Comparison of ENCODE assay signal across 8 cellular contexts in genomic region chr6:137044366-137045220, GRCh38. TPM values are rescaled to one million over a fixed set of nuclear protein-coding genes. Genes with fewer than 3 reads are reported as not detected.
DNase-seq lines count a peak whose midpoint lies in the region; ATAC-seq and TF ChIP-seq lines count a peak whose summit lies in the region.

A gene with protein sequence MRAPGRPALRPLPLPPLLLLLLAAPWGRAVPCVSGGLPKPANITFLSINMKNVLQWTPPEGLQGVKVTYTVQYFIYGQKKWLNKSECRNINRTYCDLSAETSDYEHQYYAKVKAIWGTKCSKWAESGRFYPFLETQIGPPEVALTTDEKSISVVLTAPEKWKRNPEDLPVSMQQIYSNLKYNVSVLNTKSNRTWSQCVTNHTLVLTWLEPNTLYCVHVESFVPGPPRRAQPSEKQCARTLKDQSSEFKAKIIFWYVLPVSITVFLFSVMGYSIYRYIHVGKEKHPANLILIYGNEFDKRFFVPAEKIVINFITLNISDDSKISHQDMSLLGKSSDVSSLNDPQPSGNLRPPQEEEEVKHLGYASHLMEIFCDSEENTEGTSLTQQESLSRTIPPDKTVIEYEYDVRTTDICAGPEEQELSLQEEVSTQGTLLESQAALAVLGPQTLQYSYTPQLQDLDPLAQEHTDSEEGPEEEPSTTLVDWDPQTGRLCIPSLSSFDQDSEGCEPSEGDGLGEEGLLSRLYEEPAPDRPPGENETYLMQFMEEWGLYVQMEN (minus strand): TSS chr6:137044965. CDS start chr6:137044728, 237 bp downstream.

- H3K14ac ChIP-seq in mesenchymal stem cell (ENCODE audit: low read length in 2 of 2): no peak within 1 kb of the TSS

- H3K4me2 ChIP-seq in mesenchymal stem cell (ENCODE audit: low read length, poor library complexity, severe bottlenecking): peak within 1 kb of the TSS; percentile 100

- peak within 1 kb of the TSS in 1 of 2 experiments; percentile 72 for H2BK12ac ChIP-seq in mesenchymal stem cell (ENCODE audit: low read length in 2 of 2)

- DNase-seq in Right ventricle myocardium inferior (ENCODE audit: missing footprints) (peak; percentile 74), cardiac septum (ENCODE audit: low spot score) (no peak), RWPE1 (ENCODE audit: low spot score) (peak; percentile 34), endothelial cell (ENCODE audit: low spot score) (peak; percentile 18), mesenchymal stem cell (peak; percentile 35), upper lobe of left lung (peak; percentile 32 to 90), dedifferentiated amniotic fluid mesenchymal stem cell (ENCODE audit: extremely low spot score) (no peak)

- no peak within 1 kb of the TSS for H2BK5ac ChIP-seq in mesenchymal stem cell (ENCODE audit: low read depth, low read length, poor library complexity, severe bottlenecking)

- peak within 1 kb of the TSS in 1 of 2 experiments; percentile 51 for H3K4ac ChIP-seq in mesenchymal stem cell (ENCODE audit: low read depth in 1 of 2, low read length in 2 of 2)

- H3K27ac ChIP-seq in RWPE1: no peak within 1 kb of the TSS
- H3K27ac ChIP-seq in mesenchymal stem cell (ENCODE audit: low read length, poor library complexity, severe bottlenecking): no peak within 1 kb of the TSS
- peak within 1 kb of the TSS; percentile 74 to 83 (median 78) for H3K27ac ChIP-seq in upper lobe of left lung

- no peak for TF ChIP-seq EP300 in upper lobe of left lung (IDR thresholded peaks at IDR 0.05)

- intact Hi-C loops in Right ventricle myocardium inferior (cut with DNase I) (no loop called here), cardiac septum (cut with DNase I) (no loop called here)

- H3K4me3 Mint-ChIP-seq in endothelial cell (ENCODE audit: unreplicated experiment): peak within 1 kb of the TSS; percentile 85

- H3K27ac Mint-ChIP-seq in endothelial cell (ENCODE audit: unreplicated experiment): peak within 1 kb of the TSS; percentile 20

- H4K91ac ChIP-seq in mesenchymal stem cell (ENCODE audit: low read length): peak within 1 kb of the TSS; percentile 34

- peaks cover 3% of the 10 kb centered on the region for H3K36me3 Mint-ChIP-seq in endothelial cell (ENCODE audit: low read depth, unreplicated experiment)

- 15% methylated on average over 73 of the region's 83 CpGs for WGBS in mesenchymal stem cell
- whole genome bisulfite sequencing in upper lobe of left lung, 2 donors: 12 to 85% methylated on average over 8 to 80 of the region's 83 CpGs

- H4K8ac ChIP-seq in mesenchymal stem cell (ENCODE audit: low read length): peak within 1 kb of the TSS; percentile 69

- no peaks in the 10 kb centered on the region for H3K79me1 ChIP-seq in mesenchymal stem cell (replicated peaks; ENCODE audit: low read length, poor library complexity, severe bottlenecking)

- H3K4me1 Mint-ChIP-seq in endothelial cell (ENCODE audit: unreplicated experiment): peaks cover 3% of the 10 kb centered on the region

- H3K27me3 ChIP-seq in mesenchymal stem cell (ENCODE audit: control insufficient read depth in 1 of 2, insufficient read depth in 1 of 2, low read length in 2 of 2) (peaks cover 0 to 31% of the 10 kb centered on the region in 2 experiments), upper lobe of left lung (peaks cover 0 to 9% (median 3%) of the 10 kb centered on the region in 4 donors)

- peak in 2 of 4 donors; percentile 46 to 62 for TF ChIP-seq POLR2A in upper lobe of left lung (IDR thresholded peaks at IDR 0.05)

- ATAC-seq in Right ventricle myocardium inferior (peak; percentile 68), upper lobe of left lung (ENCODE audit: low FRiP score in 2 of 2) (peak; percentile 65 to 71), HG02938 (IDR thresholded peaks at IDR 0.05; ENCODE audit: unreplicated experiment) (no peak)

- peak within 1 kb of the TSS in 1 of 2 experiments; percentile 27 for H3K23ac ChIP-seq in mesenchymal stem cell (ENCODE audit: low read length in 2 of 2)

- H2AK5ac ChIP-seq in mesenchymal stem cell (ENCODE audit: low read length, severe bottlenecking): no peak within 1 kb of the TSS

- peaks cover 4% of the 10 kb centered on the region for H3K9me3 Mint-ChIP-seq in endothelial cell (ENCODE audit: unreplicated experiment)

- H3K36me3 ChIP-seq in mesenchymal stem cell (ENCODE audit: control insufficient read depth in 1 of 2, insufficient read depth in 2 of 2, low read depth in 1 of 2, low read length in 2 of 2) (no peaks in the 10 kb centered on the region), upper lobe of left lung (no peaks in the 10 kb centered on the region)

- CTCF ChIA-PET in RWPE1 (lab: Yijun Ruan, JAX): interaction anchor here (0.6 to 1.9 kb wide), 3 partner anchors 31 to 201 kb away, joined by 3 to 7 read pairs (median 4); no protein-coding TSS in a partner anchor

- peak within 1 kb of the TSS; percentile 44 for H2AFZ ChIP-seq in mesenchymal stem cell (ENCODE audit: low read depth, low read length)

- H3K9ac ChIP-seq in mesenchymal stem cell (ENCODE audit: low read length): peak within 1 kb of the TSS; percentile 86

- TF ChIP-seq CTCF in RWPE1 (conservative IDR thresholded peaks at IDR 0.05; ENCODE audit: low read depth): no peak
- no peak for TF ChIP-seq CTCF in endothelial cell (IDR thresholded peaks at IDR 0.05; ENCODE audit: unreplicated experiment)
- TF ChIP-seq CTCF in upper lobe of left lung (IDR thresholded peaks at IDR 0.05): peak in 4 of 6 experiments; percentile 22 to 59 (median 34)

- peak within 1 kb of the TSS; percentile 97 for H2BK15ac ChIP-seq in mesenchymal stem cell (ENCODE audit: low read depth, poor library complexity, severe bottlenecking)

- H3K9me3 ChIP-seq in mesenchymal stem cell (ENCODE audit: control insufficient read depth, low read length): no peaks in the 10 kb centered on the region
- H3K9me3 ChIP-seq in upper lobe of left lung: no peaks in the 10 kb centered on the region

- H3K18ac ChIP-seq in mesenchymal stem cell (ENCODE audit: low read depth in 1 of 2, low read length in 2 of 2): peak within 1 kb of the TSS; percentile 74 to 77

- POLR2A ChIA-PET in RWPE1 (lab: Yijun Ruan, JAX; ENCODE audit: low non-redundant PET): interaction anchor here (0.6 to 0.7 kb wide), 2 partner anchors 34 to 164 kb away, joined by 3 to 9 read pairs; no protein-coding TSS in a partner anchor

- peaks cover 8% of the 10 kb centered on the region for H3K27me3 Mint-ChIP-seq in endothelial cell (ENCODE audit: unreplicated experiment)

- peak within 1 kb of the TSS; percentile 73 for H2BK120ac ChIP-seq in mesenchymal stem cell (ENCODE audit: low read depth, low read length)

- H3K4me1 ChIP-seq in mesenchymal stem cell (ENCODE audit: control insufficient read depth, insufficient read depth, low read depth, low read length): peaks cover 5% of the 10 kb centered on the region
- H3K4me1 ChIP-seq in upper lobe of left lung: peaks cover 0 to 16% (median 9%) of the 10 kb centered on the region in 4 donors

- peak within 1 kb of the TSS; percentile 78 to 79 for H3K4me3 ChIP-seq in mesenchymal stem cell (ENCODE audit: insufficient read depth in 1 of 2, low read depth in 1 of 2, low read length in 2 of 2)
- H3K4me3 ChIP-seq in upper lobe of left lung: peak within 1 kb of the TSS; percentile 70 to 80 (median 73)

RNA-seq across cellular contexts. Expression of the gene that starts here (rescaled TPM):
- 6.7 TPM for total RNA-seq in Right ventricle myocardium inferior
- total RNA-seq in cardiac septum: 0.32 TPM
- 0.10 TPM for total RNA-seq in endothelial cell (ENCODE audit: unreplicated experiment)
- polyA plus RNA-seq in mesenchymal stem cell (2013, experiment 1 of 2): 1.4 TPM
- polyA plus RNA-seq in mesenchymal stem cell (2013, experiment 2 of 2): 1.2 TPM
- total RNA-seq in upper lobe of left lung: 10 to 100 TPM in 3 of 6 donors, 1 to 10 TPM in 3; 7.5 to 44.8 (median 9.7) TPM

Comparison
In these comparisons a context has a peak if more than half of its experiments do, and no peak if none do; other contexts are left out.
1. DNase-seq: peak in Right ventricle myocardium inferior (single experiment), RWPE1 (single experiment), mesenchymal stem cell (single experiment) and upper lobe of left lung (2 of 2); none in cardiac septum (single experiment) and dedifferentiated amniotic fluid mesenchymal stem cell (single experiment).
2. Peak in DNase-seq in endothelial cell; RNA of the gene not detected or under 1 TPM.
3. H3K27ac ChIP-seq: peak in upper lobe of left lung (4 of 4); none in RWPE1 (single experiment) and mesenchymal stem cell (single experiment).
4. CTCF ChIP-seq: peak in upper lobe of left lung (4 of 6); none in RWPE1 (single experiment) and endothelial cell (single experiment).